1 cellular context compared by ENCODE assay signal in the genomic region with DNA sequence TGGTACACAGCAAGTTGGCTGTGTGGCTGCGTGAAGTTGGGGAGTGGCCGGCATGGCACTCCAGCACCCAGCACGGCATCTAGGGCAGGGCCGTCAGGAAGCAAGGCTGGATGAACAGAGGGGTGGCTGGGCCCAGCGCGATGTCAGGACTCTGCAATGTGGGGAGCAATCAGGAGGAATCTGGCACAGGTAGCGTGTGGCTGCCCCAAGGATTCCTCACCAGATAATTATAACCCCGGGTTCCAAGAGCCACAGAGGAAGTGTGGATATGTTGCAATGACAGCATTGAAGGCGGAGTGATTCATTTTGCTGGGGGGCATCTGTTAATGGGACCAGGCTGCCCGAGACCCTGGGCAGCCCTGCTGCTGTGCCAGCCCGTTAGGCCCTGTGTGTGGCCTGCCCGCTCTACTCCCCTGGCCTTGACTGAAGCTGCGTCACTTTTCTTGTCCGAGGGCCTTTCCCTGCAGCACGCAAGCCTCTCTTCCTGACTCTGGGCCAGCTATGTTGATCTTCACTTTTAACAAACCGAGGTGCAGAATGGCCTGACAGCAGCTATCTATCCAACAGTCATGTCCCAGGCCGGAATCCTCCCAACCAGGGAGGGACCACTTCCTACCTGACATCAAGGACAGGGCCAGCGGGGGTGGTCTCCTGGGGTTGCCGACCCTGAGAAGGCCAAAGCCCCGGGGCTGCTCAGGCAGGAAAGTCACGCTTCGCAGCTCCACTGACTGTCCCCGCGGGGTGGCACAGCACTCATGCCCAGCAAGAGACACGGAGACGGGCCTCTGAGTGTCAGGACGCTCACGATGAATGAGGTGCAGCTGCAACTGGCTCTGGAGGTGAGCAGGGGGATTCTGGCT.
TF ChIP-seq lines count a peak whose summit lies in the region.

No MANE protein-coding gene starts in this region.

TF ChIP-seq in WTC11, 78 proteins besides CTCF, POLR2A, EP300 and RAD21 (continued from another document):
- TF ChIP-seq, protein P1, sequence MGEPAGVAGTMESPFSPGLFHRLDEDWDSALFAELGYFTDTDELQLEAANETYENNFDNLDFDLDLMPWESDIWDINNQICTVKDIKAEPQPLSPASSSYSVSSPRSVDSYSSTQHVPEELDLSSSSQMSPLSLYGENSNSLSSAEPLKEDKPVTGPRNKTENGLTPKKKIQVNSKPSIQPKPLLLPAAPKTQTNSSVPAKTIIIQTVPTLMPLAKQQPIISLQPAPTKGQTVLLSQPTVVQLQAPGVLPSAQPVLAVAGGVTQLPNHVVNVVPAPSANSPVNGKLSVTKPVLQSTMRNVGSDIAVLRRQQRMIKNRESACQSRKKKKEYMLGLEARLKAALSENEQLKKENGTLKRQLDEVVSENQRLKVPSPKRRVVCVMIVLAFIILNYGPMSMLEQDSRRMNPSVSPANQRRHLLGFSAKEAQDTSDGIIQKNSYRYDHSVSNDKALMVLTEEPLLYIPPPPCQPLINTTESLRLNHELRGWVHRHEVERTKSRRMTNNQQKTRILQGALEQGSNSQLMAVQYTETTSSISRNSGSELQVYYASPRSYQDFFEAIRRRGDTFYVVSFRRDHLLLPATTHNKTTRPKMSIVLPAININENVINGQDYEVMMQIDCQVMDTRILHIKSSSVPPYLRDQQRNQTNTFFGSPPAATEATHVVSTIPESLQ (CRISPR knock-in tag; IDR thresholded peaks at IDR 0.05) = no peak
- TF ChIP-seq FOXK1 (CRISPR knock-in tag; IDR thresholded peaks at IDR 0.05) = no peak
